1 cellular context compared by ENCODE assay signal in the genomic region with DNA sequence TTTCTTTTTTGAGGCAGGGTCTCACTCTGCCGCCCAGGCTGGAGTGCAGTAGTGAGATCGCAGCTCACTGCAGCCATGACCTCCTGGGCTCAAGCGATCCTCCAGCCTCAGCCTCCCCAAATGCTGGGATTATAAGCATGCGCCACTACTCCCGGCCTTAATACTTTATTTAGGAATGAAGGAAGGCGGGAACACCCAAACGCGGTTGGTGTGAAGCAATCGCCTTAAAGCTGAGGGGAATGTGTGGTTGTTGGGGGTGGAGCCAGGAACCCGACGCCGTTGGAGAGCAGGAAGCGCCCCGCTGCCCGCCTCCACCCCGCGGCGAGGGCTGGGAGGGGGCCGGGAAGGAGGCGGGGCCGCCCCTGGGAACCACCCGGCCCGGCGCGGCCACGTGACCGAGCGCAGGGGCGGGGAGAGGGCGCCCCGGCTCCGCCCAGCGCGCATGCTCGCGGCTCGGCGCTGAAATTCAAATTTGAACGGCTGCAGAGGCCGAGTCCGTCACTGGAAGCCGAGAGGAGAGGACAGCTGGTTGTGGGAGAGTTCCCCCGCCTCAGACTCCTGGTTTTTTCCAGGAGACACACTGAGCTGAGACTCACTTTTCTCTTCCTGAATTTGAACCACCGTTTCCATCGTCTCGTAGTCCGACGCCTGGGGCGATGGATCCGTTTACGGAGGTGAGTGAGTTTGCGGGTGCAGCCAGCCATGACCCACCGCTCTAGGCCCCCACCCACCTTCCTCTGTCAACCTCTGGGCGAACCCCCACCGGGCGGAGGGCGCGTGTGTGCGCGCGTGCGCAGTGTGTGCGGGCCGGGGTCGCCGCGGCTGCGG.
TF ChIP-seq lines count a peak whose summit lies in the region.

A gene with protein sequence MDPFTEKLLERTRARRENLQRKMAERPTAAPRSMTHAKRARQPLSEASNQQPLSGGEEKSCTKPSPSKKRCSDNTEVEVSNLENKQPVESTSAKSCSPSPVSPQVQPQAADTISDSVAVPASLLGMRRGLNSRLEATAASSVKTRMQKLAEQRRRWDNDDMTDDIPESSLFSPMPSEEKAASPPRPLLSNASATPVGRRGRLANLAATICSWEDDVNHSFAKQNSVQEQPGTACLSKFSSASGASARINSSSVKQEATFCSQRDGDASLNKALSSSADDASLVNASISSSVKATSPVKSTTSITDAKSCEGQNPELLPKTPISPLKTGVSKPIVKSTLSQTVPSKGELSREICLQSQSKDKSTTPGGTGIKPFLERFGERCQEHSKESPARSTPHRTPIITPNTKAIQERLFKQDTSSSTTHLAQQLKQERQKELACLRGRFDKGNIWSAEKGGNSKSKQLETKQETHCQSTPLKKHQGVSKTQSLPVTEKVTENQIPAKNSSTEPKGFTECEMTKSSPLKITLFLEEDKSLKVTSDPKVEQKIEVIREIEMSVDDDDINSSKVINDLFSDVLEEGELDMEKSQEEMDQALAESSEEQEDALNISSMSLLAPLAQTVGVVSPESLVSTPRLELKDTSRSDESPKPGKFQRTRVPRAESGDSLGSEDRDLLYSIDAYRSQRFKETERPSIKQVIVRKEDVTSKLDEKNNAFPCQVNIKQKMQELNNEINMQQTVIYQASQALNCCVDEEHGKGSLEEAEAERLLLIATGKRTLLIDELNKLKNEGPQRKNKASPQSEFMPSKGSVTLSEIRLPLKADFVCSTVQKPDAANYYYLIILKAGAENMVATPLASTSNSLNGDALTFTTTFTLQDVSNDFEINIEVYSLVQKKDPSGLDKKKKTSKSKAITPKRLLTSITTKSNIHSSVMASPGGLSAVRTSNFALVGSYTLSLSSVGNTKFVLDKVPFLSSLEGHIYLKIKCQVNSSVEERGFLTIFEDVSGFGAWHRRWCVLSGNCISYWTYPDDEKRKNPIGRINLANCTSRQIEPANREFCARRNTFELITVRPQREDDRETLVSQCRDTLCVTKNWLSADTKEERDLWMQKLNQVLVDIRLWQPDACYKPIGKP (plus strand): TSS at position 492 of the 828 bp plus-strand sequence. CDS start 165 bp downstream, at position 657.

TF ChIP-seq in HCT116, 20 proteins besides CTCF, POLR2A, EP300 and RAD21 (continued from another document):
- TF ChIP-seq, protein P1, sequence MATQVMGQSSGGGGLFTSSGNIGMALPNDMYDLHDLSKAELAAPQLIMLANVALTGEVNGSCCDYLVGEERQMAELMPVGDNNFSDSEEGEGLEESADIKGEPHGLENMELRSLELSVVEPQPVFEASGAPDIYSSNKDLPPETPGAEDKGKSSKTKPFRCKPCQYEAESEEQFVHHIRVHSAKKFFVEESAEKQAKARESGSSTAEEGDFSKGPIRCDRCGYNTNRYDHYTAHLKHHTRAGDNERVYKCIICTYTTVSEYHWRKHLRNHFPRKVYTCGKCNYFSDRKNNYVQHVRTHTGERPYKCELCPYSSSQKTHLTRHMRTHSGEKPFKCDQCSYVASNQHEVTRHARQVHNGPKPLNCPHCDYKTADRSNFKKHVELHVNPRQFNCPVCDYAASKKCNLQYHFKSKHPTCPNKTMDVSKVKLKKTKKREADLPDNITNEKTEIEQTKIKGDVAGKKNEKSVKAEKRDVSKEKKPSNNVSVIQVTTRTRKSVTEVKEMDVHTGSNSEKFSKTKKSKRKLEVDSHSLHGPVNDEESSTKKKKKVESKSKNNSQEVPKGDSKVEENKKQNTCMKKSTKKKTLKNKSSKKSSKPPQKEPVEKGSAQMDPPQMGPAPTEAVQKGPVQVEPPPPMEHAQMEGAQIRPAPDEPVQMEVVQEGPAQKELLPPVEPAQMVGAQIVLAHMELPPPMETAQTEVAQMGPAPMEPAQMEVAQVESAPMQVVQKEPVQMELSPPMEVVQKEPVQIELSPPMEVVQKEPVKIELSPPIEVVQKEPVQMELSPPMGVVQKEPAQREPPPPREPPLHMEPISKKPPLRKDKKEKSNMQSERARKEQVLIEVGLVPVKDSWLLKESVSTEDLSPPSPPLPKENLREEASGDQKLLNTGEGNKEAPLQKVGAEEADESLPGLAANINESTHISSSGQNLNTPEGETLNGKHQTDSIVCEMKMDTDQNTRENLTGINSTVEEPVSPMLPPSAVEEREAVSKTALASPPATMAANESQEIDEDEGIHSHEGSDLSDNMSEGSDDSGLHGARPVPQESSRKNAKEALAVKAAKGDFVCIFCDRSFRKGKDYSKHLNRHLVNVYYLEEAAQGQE (IDR thresholded peaks at IDR 0.05; ENCODE audit: low read depth), result no peak
- TF ChIP-seq POLR2AphosphoS5 (IDR thresholded peaks at IDR 0.05; ENCODE audit: low read depth, low read length), result peak; percentile 84
- no peak for TF ChIP-seq EZH2 (IDR thresholded peaks at IDR 0.05)
- peak; percentile 92 for TF ChIP-seq MAX (IDR thresholded peaks at IDR 0.05)
